In genomic region chr2:1986166-1986565, GRCh38 we compare ENCODE assay signal across 23 cellular contexts.
"Had no signal": no experiment of that assay in that cellular context is flagged by ENCODE, and none has a peak within 500 bp of the region (broad histone marks: within the 10 kb centered on the region; RNA-seq: fewer than 3 reads in every experiment).

No MANE protein-coding gene starts in this region.

- H3K9me3 ChIP-seq: MG63, SK-N-SH had no signal

- DNase-seq: IMR-90, Karpas-422, KG1, MG63, NCI-H1092, NCI-H1105 treated with DMSO at 0.1 percent for 48 hours, NCI-H1417 treated with DMSO at 0.1 percent for 48 hours, NCI-H146, NCI-H1694 treated with DMSO at 0.1 percent for 48 hours, NCI-H1930, NCI-H2081, NCI-H2107, NCI-H226, NCI-H446, NCI-H510A, NCI-H524 treated with DMSO at 0.1 percent for 48 hours, NCI-H69, NCI-H774, SHP77, SK-N-SH, SW 1271 had no signal

- H3K9ac ChIP-seq: SK-N-SH had no signal

- H3K27me3 ChIP-seq: MG63 had no signal

- H3K27ac ChIP-seq: RWPE1 had no signal

- FAIRE-seq: RCC 7860 had no signal

- H3K36me3 ChIP-seq: MG63 had no signal

- H3K4me3 ChIP-seq: MG63 had no signal

- H3K4me2 ChIP-seq: SK-N-SH had no signal
